11 cellular contexts compared by ENCODE assay signal in the genomic region with DNA sequence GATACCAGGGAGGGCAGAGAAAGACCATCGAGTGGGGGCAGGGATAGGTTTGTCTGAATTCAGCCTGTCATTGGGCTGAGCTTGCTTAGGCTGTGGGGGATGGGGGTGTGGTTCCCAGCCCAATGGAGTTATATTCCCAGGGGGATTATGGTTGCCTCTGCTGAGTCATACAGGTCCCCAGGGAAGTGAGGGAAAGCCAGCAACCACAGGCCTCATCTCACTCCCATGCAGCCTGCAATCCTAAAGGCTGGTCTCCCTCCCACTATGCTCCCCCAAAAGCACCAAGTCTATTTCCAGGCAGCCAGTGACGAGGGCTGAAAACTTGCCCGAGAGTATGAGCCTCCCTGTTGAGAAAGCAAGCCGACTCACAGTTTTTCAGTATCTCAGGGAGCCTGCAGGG. TPM values are rescaled to one million over a fixed set of nuclear protein-coding genes. Genes with fewer than 3 reads are reported as not detected.
DNase-seq lines count a peak whose midpoint lies in the region; ATAC-seq and TF ChIP-seq lines count a peak whose summit lies in the region.
"Had no signal": no experiment of that assay in that cellular context is flagged by ENCODE, and none has a peak within 500 bp of the region (broad histone marks: within the 10 kb centered on the region; RNA-seq: fewer than 3 reads in every experiment).

No MANE protein-coding gene starts in this region.

- 0 out of 2 replicates have a peak overlapping the region, but pooled peaks have one; percentile 39 for H3K27ac ChIP-seq in HUES6 (ENCODE audit: low read depth, low read length)
- no peak overlapping the region for H3K27ac ChIP-seq in adrenal gland
- H3K27ac ChIP-seq: pancreas had no signal

- no peak overlapping the region for H3K4me3 ChIP-seq in HUES6 (ENCODE audit: low read depth, low read length)
- no peak overlapping the region for H3K4me3 ChIP-seq in adrenal gland
- H3K4me3 ChIP-seq: pancreas had no signal

- peak; percentile 61 for DNase-seq in EH (ENCODE audit: low read depth)
- DNase-seq in amniotic epithelial cell (ENCODE audit: low read depth): peak; percentile 93
- DNase-seq in left lobe of liver (ENCODE audit: low spot score): no peak
- no peak for DNase-seq in stimulated activated CD4-positive, alpha-beta T cell treated with anti-CD3 and anti-CD28 coated beads, Interleukin-4, amount 100 ng/mL, for 24 hours
- no peak for DNase-seq in midbrain (lab: John Stamatoyannopoulos, UW)
- DNase-seq in adrenal gland: no peak
- no peak for DNase-seq in NCI-H1930 (lab: John Stamatoyannopoulos, UW)
- DNase-seq: activated CD8-positive, alpha-beta memory T cell treated with anti-CD3 and anti-CD28 coated beads, Interleukin-2, amount 10 ng/mL, durations not matched to agents 7 days and 5 days; NCI-H1105; pancreas had no signal

- no peak for TF ChIP-seq POLR2A in adrenal gland (IDR thresholded peaks at IDR 0.05)

- peaks cover 5% of the 10 kb centered on the region; the same call in 1 of the 2 replicates for H3K9me3 ChIP-seq in HUES6 (ENCODE audit: control insufficient read depth, insufficient read depth, low read depth, low read length)
- H3K9me3 ChIP-seq in adrenal gland (replicated peaks in 1 of 3): no peaks in the 10 kb centered on the region
- H3K9me3 ChIP-seq: pancreas had no signal

- ATAC-seq in left lobe of liver: peak; percentile 10
- ATAC-seq: activated CD8-positive, alpha-beta memory T cell treated with anti-CD3 and anti-CD28 coated beads, Interleukin-2, amount 10 ng/mL, durations not matched to agents 7 days and 5 days; pancreas had no signal

- H3K4me1 ChIP-seq in HUES6 (ENCODE audit: control insufficient read depth, insufficient read depth, low read length) (peaks cover 18% of the 10 kb centered on the region), adrenal gland (replicated peaks in 1 of 2) (no peaks in the 10 kb centered on the region)
- H3K4me1 ChIP-seq: pancreas had no signal

- peak overlapping the region; percentile 14 for H3K9ac ChIP-seq in HUES6 (ENCODE audit: low read length)

- no peak for TF ChIP-seq CTCF in adrenal gland (IDR thresholded peaks at IDR 0.05)

- no peaks in the 10 kb centered on the region for H3K27me3 ChIP-seq in HUES6 (ENCODE audit: control insufficient read depth, insufficient read depth, low read length)
- H3K27me3 ChIP-seq in adrenal gland: no peaks in the 10 kb centered on the region
- H3K27me3 ChIP-seq: pancreas had no signal

- WGBS in adrenal gland, 4 donors: 32 to 64% (median 54%) methylated on average over 4 of the region's 4 CpGs

- intact Hi-C loops in adrenal gland (cut with DNase I): no loop called here

- H3K36me3 ChIP-seq in HUES6 (ENCODE audit: control insufficient read depth, insufficient read depth, low read length) (no peaks in the 10 kb centered on the region), adrenal gland (replicated peaks in 1 of 2) (no peaks in the 10 kb centered on the region)
- H3K36me3 ChIP-seq: pancreas had no signal

RNA-seq across cellular contexts. Expression of gene AFM, which starts 39.3 kb away (rescaled TPM):
- total RNA-seq in left lobe of liver (208 TPM), adrenal gland (not detected)
- not detected for polyA plus RNA-seq in adrenal gland
- total RNA-seq: activated CD8-positive, alpha-beta memory T cell treated with anti-CD3 and anti-CD28 coated beads, Interleukin-2, amount 10 ng/mL, durations not matched to agents 7 days and 5 days had no signal

Comparison
In these comparisons a context has a peak if more than half of its experiments do, and no peak if none do; other contexts are left out.
1. DNase-seq: peak in EH (single experiment) and amniotic epithelial cell (single experiment); none in left lobe of liver (single experiment), stimulated activated CD4-positive, alpha-beta T cell treated with anti-CD3 and anti-CD28 coated beads, Interleukin-4, amount 100 ng/mL, for 24 hours (single experiment), midbrain (single experiment), adrenal gland (0 of 7) and NCI-H1930 (0 of 2).
2. RNA of gene AFM, which starts 39.3 kb away (total RNA-seq): 208 TPM in left lobe of liver (single experiment); not detected in adrenal gland; every median in the first group is over 100 times any median in the second.